6 cellular contexts compared by ENCODE assay signal in the genomic region with DNA sequence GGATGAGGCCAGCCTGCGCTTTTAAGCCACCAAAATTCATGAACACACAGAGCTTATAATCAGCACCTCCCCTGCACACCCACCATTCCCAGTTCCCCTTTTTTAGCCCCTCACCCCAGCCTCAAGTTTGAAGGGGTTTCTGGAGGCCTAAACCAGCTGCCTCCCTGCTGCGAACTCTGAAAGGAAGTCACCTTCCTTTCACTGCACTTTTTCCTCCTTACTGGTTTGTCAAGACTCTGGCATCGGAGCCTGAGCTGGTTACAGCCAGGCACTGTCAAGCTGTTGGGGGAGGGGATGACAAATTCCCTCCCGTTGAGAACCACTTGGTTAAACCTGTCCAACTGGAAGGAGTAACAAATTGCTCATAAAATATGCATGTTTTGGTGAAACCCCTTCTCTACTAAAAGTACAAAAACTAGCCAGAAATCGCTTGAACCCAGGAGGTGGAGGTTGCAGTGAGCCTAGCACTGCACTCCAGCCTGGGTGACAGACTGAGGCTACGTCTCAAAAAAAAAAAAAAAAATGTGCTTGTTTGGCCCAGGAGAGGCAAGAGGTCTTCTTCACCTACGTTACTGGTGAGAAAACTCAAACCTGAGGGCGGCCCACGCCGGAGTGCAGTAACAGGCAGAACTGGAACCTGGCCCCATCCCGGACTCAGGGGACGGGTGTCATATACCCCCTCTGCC. TPM values are rescaled to one million over a fixed set of nuclear protein-coding genes. Genes with fewer than 3 reads are reported as not detected.
DNase-seq lines count a peak whose midpoint lies in the region; ATAC-seq, FAIRE-seq and TF ChIP-seq lines count a peak whose summit lies in the region.

No MANE protein-coding gene starts in this region.

- CTCF ChIA-PET in GM12878 (lab: Yijun Ruan, JAX) = interaction anchor here (0.9 to 3.0 kb wide), 6 partner anchors 23 to 47 kb away, joined by 3 to 10 read pairs (median 4); no protein-coding TSS in a partner anchor

- WGBS in GM12878 (ENCODE audit: insufficient coverage, insufficient replicate concordance, low lambda C conversion rate, missing lambda C conversion rate) = 2% methylated on average over 11 of the region's 12 CpGs

- H3K36me3 ChIP-seq in GM12878 (ENCODE audit: control insufficient read depth in 2 of 2, insufficient read depth in 2 of 2, low read length in 1 of 2) = no peaks in the 10 kb centered on the region
- H3K36me3 ChIP-seq in neural cell (ENCODE audit: insufficient read depth, low read length) = no peaks in the 10 kb centered on the region

- peak; percentile 62 for TF ChIP-seq POLR2A in GM12878 (IDR thresholded peaks at IDR 0.05; ENCODE audit: low read depth, low read length)

- H3K27ac ChIP-seq in GM12878 (ENCODE audit: control insufficient read depth, insufficient read depth) (peak overlapping the region; percentile 96), neural cell (ENCODE audit: low read length) (peak overlapping the region; percentile 45)

- H3K9ac ChIP-seq in GM12878 (ENCODE audit: control insufficient read depth, insufficient read depth, low read length) (peak overlapping the region; percentile 85), neural cell (ENCODE audit: low read length) (peak overlapping the region; percentile 85)

- POLR2A ChIA-PET in GM12878 (lab: Charles Lee) = interaction anchor here (0.9 to 2.0 kb wide), 9 partner anchors 10 to 190 kb away, joined by 3 to 9 read pairs (median 6); no protein-coding TSS in a partner anchor

- H3K79me2 ChIP-seq in GM12878 (ENCODE audit: control insufficient read depth, insufficient read depth, low read length) = peaks cover 29% of the 10 kb centered on the region
- H3K79me2 ChIP-seq in neural cell (replicated peaks; ENCODE audit: insufficient read depth, low read length) = peaks cover 12% of the 10 kb centered on the region

- no peaks in the 10 kb centered on the region for H3F3A ChIP-seq in neural cell (ENCODE audit: insufficient read depth, low read length, poor library complexity, severe bottlenecking)

- H3K27me3 ChIP-seq in GM12878 (replicated peaks in 1 of 2; ENCODE audit: control insufficient read depth in 2 of 2, insufficient read depth in 2 of 2, low read length in 1 of 2) (no peaks in the 10 kb centered on the region), neural cell (ENCODE audit: insufficient read depth, low read depth, low read length) (no peaks in the 10 kb centered on the region)

- no TSS peak for BruUV-seq in GM12878 (replicated peaks; lab: Mats Ljungman, UMichigan)

- H3K9me3 ChIP-seq in GM12878 (replicated peaks; ENCODE audit: control insufficient read depth, insufficient read depth, low read length) (no peaks in the 10 kb centered on the region), neural cell (ENCODE audit: low read length) (no peaks in the 10 kb centered on the region)

- SMC1A ChIA-PET in GM12878 (lab: Charles Lee; ENCODE audit: uncharacterized antibody, unreplicated experiment) = interaction anchor here (0.6 to 1.2 kb wide), 5 partner anchors 20 to 148 kb away, joined by 3 to 6 read pairs (median 4); a partner anchor contains a TSS

- H4K20me1 ChIP-seq in GM12878 (ENCODE audit: control insufficient read depth, insufficient read depth) (no peaks in the 10 kb centered on the region), neural cell (ENCODE audit: insufficient read depth) (no peaks in the 10 kb centered on the region)

- in situ Hi-C loops in GM12878 (cut with MboI) = no loop called here

- FAIRE-seq in GM12878 (lab: Jason Lieb, UNC) = peak; percentile 96

- peak overlapping the region; percentile 69; the same call in 1 of the 2 replicates for H3K4me3 ChIP-seq in GM12878
- H3K4me3 ChIP-seq in neural cell (ENCODE audit: low read length) = peak overlapping the region; percentile 67

- H3K9me2 ChIP-seq in neural cell (ENCODE audit: insufficient read depth, low read length) = no peaks in the 10 kb centered on the region

- H3K4me2 ChIP-seq in GM12878 (ENCODE audit: control insufficient read depth, insufficient read depth) = peak overlapping the region; percentile 93
- H3K4me2 ChIP-seq in neural cell (ENCODE audit: low read length) = no peak overlapping the region

- TF ChIP-seq EP300 in GM12878 (IDR thresholded peaks at IDR 0.05; ENCODE audit: borderline replicate concordance in 1 of 2, control insufficient read depth in 1 of 2, low read depth in 2 of 2, low read length in 2 of 2) (peak; percentile 29 to 88; a peak in 2 of 4 replicates), neural cell (conservative IDR thresholded peaks at IDR 0.05; ENCODE audit: poor library complexity, severe bottlenecking) (no peak)

- ATAC-seq in HG03439 (IDR thresholded peaks at IDR 0.05; ENCODE audit: unreplicated experiment) (peak; percentile 13), GM12878 (peak; percentile 59), GM21619 (IDR thresholded peaks at IDR 0.05; ENCODE audit: unreplicated experiment) (no peak)

- RAD21 ChIA-PET in GM12878 (lab: Charles Lee; ENCODE audit: unreplicated experiment) = interaction anchor here (0.7 to 2.0 kb wide), 9 partner anchors 8 to 150 kb away, joined by 3 to 6 read pairs (median 4); no protein-coding TSS in a partner anchor

- TF ChIP-seq CTCF in GM12878 (IDR thresholded peaks at IDR 0.05 in 2 of 3, conservative IDR thresholded peaks at IDR 0.05 in 1 of 3; ENCODE audit: control insufficient read depth in 2 of 3, extremely low read depth in 1 of 3, insufficient read depth in 1 of 3, low read depth in 3 of 3, low read length in 3 of 3) (no peak), neural cell (IDR thresholded peaks at IDR 0.05; ENCODE audit: poor library complexity, severe bottlenecking) (no peak)

- H3K4me1 ChIP-seq in GM12878 (ENCODE audit: control insufficient read depth, insufficient read depth, low read length) = peaks cover 37% of the 10 kb centered on the region

- intact Hi-C loops in GM12878 (cut with micrococcal nuclease; ENCODE audit: unreplicated experiment) = loop anchor here (1.0 to 10.0 kb wide), 3 partner anchors 40 to 190 kb away; a partner anchor contains a TSS

- peak overlapping the region; percentile 35 for H2AFZ ChIP-seq in GM12878 (ENCODE audit: control insufficient read depth, low read depth, low read length)
- H2AFZ ChIP-seq in neural cell (ENCODE audit: low read depth, low read length) = no peak overlapping the region

- DNase-seq in GF-D8 (lab: John Stamatoyannopoulos, UW) = peak; percentile 61
- peak; percentile 86 for DNase-seq in GM12878 (ENCODE audit: low read depth, low spot score)
- DNase-seq in AG08396 (ENCODE audit: low spot score) = no peak

- TF ChIP-seq RAD21 in GM12878 (IDR thresholded peaks at IDR 0.05; ENCODE audit: insufficient read depth, low read depth, low read length) (0 out of 2 replicates have a peak, but pooled peaks have one; percentile 12), neural cell (conservative IDR thresholded peaks at IDR 0.05) (no peak)

RNA-seq across cellular contexts. Expression of a gene that starts 0.7 kb away (rescaled TPM):
- 26.1 and 30.8 TPM in 2 replicates for total RNA-seq in GM12878 (2013; cell fraction: nucleolus; rRNA removed)
- total RNA-seq in GM12878 (2014; rRNA removed) (3.8 and 5.6 TPM in 2 replicates), GM12878 (2014; rRNA removed; fragmentation: Illumina TruSeq; extraction: Trizol) (0.27 TPM in 1 of 2 replicates, not detected in the other), GM12878 (2021) (11.6 and 11.8 TPM in 2 replicates)
- polyA plus RNA-seq in GM12878 (2011; ENCODE audit: low read depth) = 0.54 TPM
- polyA plus RNA-seq in GM12878 (2011; rRNA removed) (0.13 and 0.46 TPM in 2 replicates), GM12878 (2014; fragmentation: Illumina TruSeq; extraction: Trizol) (not detected in 2 replicates), GM12878 (2014; fragmentation: Nextera tagmentation; extraction: Ambion mirVana) (not detected), GM12878 (2014; rRNA removed) (11.0 and 13.2 TPM in 2 replicates), GM12878 (2016; fragmentation: Nextera tagmentation; extraction: Ambion mirVana) (1 to 10 TPM; 7.7 to 8.9 TPM), neural cell (1.6 TPM in 2 replicates)
- polyA plus RNA-seq in GM12878 (2011; cell fraction: cytosol; rRNA removed) = 1.1 and 2.1 TPM in 2 replicates
- 5.4 and 12.3 TPM in 2 replicates for polyA plus RNA-seq in GM12878 (2011; cell fraction: nucleus; rRNA removed)
- 3.0 and 3.7 TPM in 2 replicates for polyA plus RNA-seq in GM12878 (2012)
- 0.62 TPM in 1 of 2 replicates, not detected in the other for polyA minus RNA-seq in GM12878 (2011; rRNA and poly(A)+ RNA removed)
- polyA minus RNA-seq in GM12878 (2011; cell fraction: cytosol; rRNA and poly(A)+ RNA removed) = 1.1 and 1.5 TPM in 2 replicates
- 1.9 and 4.9 TPM in 2 replicates for polyA minus RNA-seq in GM12878 (2011; cell fraction: nucleus; rRNA and poly(A)+ RNA removed)
- polyA minus RNA-seq in neural cell = 2.4 and 2.7 TPM in 2 replicates

RNA-seq across cellular contexts. Expression of a gene that starts 0.7 kb away (rescaled TPM):
- 42.9 and 44.9 TPM in 2 replicates for total RNA-seq in GM12878 (2013; cell fraction: nucleolus; rRNA removed)
- 16.9 and 19.3 TPM in 2 replicates for total RNA-seq in GM12878 (2014; rRNA removed)
- 6.5 and 7.0 TPM in 2 replicates for total RNA-seq in GM12878 (2014; rRNA removed; fragmentation: Illumina TruSeq; extraction: Trizol)
- 34.7 and 38.7 TPM in 2 replicates for total RNA-seq in GM12878 (2021)
- polyA plus RNA-seq in GM12878 (2011; ENCODE audit: low read depth) = 8.1 TPM
- polyA plus RNA-seq in GM12878 (2011; rRNA removed) = 2.7 and 5.6 TPM in 2 replicates
- polyA plus RNA-seq in GM12878 (2011; cell fraction: cytosol; rRNA removed) = 6.9 and 10.0 TPM in 2 replicates
- polyA plus RNA-seq in GM12878 (2011; cell fraction: nucleus; rRNA removed) = 28.6 and 39.7 TPM in 2 replicates
- 21.9 and 26.7 TPM in 2 replicates for polyA plus RNA-seq in GM12878 (2012)
- 5.1 and 8.7 TPM in 2 replicates for polyA plus RNA-seq in GM12878 (2014; fragmentation: Illumina TruSeq; extraction: Trizol)
- 1 to 10 TPM in 1 of 2 experiments, under 1 TPM in 1; 0.63 to 2.3 TPM for polyA plus RNA-seq in GM12878 (2014; fragmentation: Nextera tagmentation; extraction: Ambion mirVana)
- polyA plus RNA-seq in GM12878 (2014; rRNA removed) = 24.4 and 33.2 TPM in 2 replicates
- 10 to 100 TPM; 33.8 to 34.4 TPM for polyA plus RNA-seq in GM12878 (2016; fragmentation: Nextera tagmentation; extraction: Ambion mirVana)
- 3.1 and 15.0 TPM in 2 replicates for polyA minus RNA-seq in GM12878 (2011; rRNA and poly(A)+ RNA removed)
- polyA minus RNA-seq in GM12878 (2011; cell fraction: cytosol; rRNA and poly(A)+ RNA removed) = 7.0 and 10.7 TPM in 2 replicates
- 9.1 and 17.2 TPM in 2 replicates for polyA minus RNA-seq in GM12878 (2011; cell fraction: nucleus; rRNA and poly(A)+ RNA removed)
- 12.7 and 13.3 TPM in 2 replicates for polyA plus RNA-seq in neural cell
- 15.4 and 23.6 TPM in 2 replicates for polyA minus RNA-seq in neural cell

RNA-seq across cellular contexts. Expression of a gene that starts 19.2 kb away (rescaled TPM):
- 25.8 and 29.5 TPM in 2 replicates for total RNA-seq in GM12878 (2013; cell fraction: nucleolus; rRNA removed)
- total RNA-seq in GM12878 (2014; rRNA removed) (109 and 126 TPM in 2 replicates), GM12878 (2014; rRNA removed; fragmentation: Illumina TruSeq; extraction: Trizol) (5.6 and 7.0 TPM in 2 replicates), GM12878 (2021) (72.6 and 77.6 TPM in 2 replicates)
- 8.6 TPM for polyA plus RNA-seq in GM12878 (2011; ENCODE audit: low read depth)
- polyA plus RNA-seq in GM12878 (2011; rRNA removed) (7.7 and 25.3 TPM in 2 replicates), GM12878 (2014; fragmentation: Illumina TruSeq; extraction: Trizol) (0.87 and 2.5 TPM in 2 replicates), GM12878 (2014; fragmentation: Nextera tagmentation; extraction: Ambion mirVana) (under 1 TPM in 1 of 2 experiments, not detected in 1; 0.13 TPM), GM12878 (2014; rRNA removed) (84.5 and 105 TPM in 2 replicates), GM12878 (2016; fragmentation: Nextera tagmentation; extraction: Ambion mirVana) (10 to 100 TPM; 28.8 to 45.7 TPM), neural cell (116 and 140 TPM in 2 replicates)
- 45.6 and 92.1 TPM in 2 replicates for polyA plus RNA-seq in GM12878 (2011; cell fraction: cytosol; rRNA removed)
- 158 and 188 TPM in 2 replicates for polyA plus RNA-seq in GM12878 (2011; cell fraction: nucleus; rRNA removed)
- 36.2 and 44.0 TPM in 2 replicates for polyA plus RNA-seq in GM12878 (2012)
- 22.4 and 32.0 TPM in 2 replicates for polyA minus RNA-seq in GM12878 (2011; rRNA and poly(A)+ RNA removed)
- 21.4 and 26.9 TPM in 2 replicates for polyA minus RNA-seq in GM12878 (2011; cell fraction: cytosol; rRNA and poly(A)+ RNA removed)
- 13.5 and 18.1 TPM in 2 replicates for polyA minus RNA-seq in GM12878 (2011; cell fraction: nucleus; rRNA and poly(A)+ RNA removed)
- polyA minus RNA-seq in neural cell = 49.9 and 68.2 TPM in 2 replicates

RNA-seq across cellular contexts. Expression of a gene that starts 36.4 kb away (rescaled TPM):
- total RNA-seq in GM12878 (2013; cell fraction: nucleolus; rRNA removed) = 158 and 167 TPM in 2 replicates
- total RNA-seq in GM12878 (2014; rRNA removed) (78.9 and 79.6 TPM in 2 replicates), GM12878 (2014; rRNA removed; fragmentation: Illumina TruSeq; extraction: Trizol) (24.6 and 32.5 TPM in 2 replicates), GM12878 (2021) (67.3 and 71.3 TPM in 2 replicates)
- polyA plus RNA-seq in GM12878 (2011; ENCODE audit: low read depth) = 12.9 TPM
- polyA plus RNA-seq in GM12878 (2011; rRNA removed) (25.2 and 54.1 TPM in 2 replicates), GM12878 (2014; fragmentation: Illumina TruSeq; extraction: Trizol) (3.1 and 17.5 TPM in 2 replicates), GM12878 (2014; fragmentation: Nextera tagmentation; extraction: Ambion mirVana) (under 1 TPM; 0.64 to 0.84 TPM), GM12878 (2014; rRNA removed) (107 and 109 TPM in 2 replicates), GM12878 (2016; fragmentation: Nextera tagmentation; extraction: Ambion mirVana) (1 to 10 TPM; 4.6 to 5.6 TPM), neural cell (110 and 138 TPM in 2 replicates)
- polyA plus RNA-seq in GM12878 (2011; cell fraction: cytosol; rRNA removed) = 62.5 and 117 TPM in 2 replicates
- polyA plus RNA-seq in GM12878 (2011; cell fraction: nucleus; rRNA removed) = 467 and 499 TPM in 2 replicates
- polyA plus RNA-seq in GM12878 (2012) = 55.3 and 64.5 TPM in 2 replicates
- polyA minus RNA-seq in GM12878 (2011; rRNA and poly(A)+ RNA removed) = 31.1 and 54.8 TPM in 2 replicates
- polyA minus RNA-seq in GM12878 (2011; cell fraction: cytosol; rRNA and poly(A)+ RNA removed) = 25.0 and 31.3 TPM in 2 replicates
- polyA minus RNA-seq in GM12878 (2011; cell fraction: nucleus; rRNA and poly(A)+ RNA removed) = 30.7 and 54.0 TPM in 2 replicates
- polyA minus RNA-seq in neural cell = 68.9 and 78.6 TPM in 2 replicates

RNA-seq across cellular contexts. Expression of a gene that starts 41.1 kb away (rescaled TPM):
- total RNA-seq in GM12878 (2013; cell fraction: nucleolus; rRNA removed) = 4.1 and 5.1 TPM in 2 replicates
- 5.4 and 6.2 TPM in 2 replicates for total RNA-seq in GM12878 (2014; rRNA removed)
- 2.2 and 2.6 TPM in 2 replicates for total RNA-seq in GM12878 (2014; rRNA removed; fragmentation: Illumina TruSeq; extraction: Trizol)
- 37.6 and 41.2 TPM in 2 replicates for total RNA-seq in GM12878 (2021)
- polyA plus RNA-seq in GM12878 (2011; ENCODE audit: low read depth) = 2.1 TPM
- 0.89 and 1.6 TPM in 2 replicates for polyA plus RNA-seq in GM12878 (2011; rRNA removed)
- 4.1 and 7.5 TPM in 2 replicates for polyA plus RNA-seq in GM12878 (2011; cell fraction: cytosol; rRNA removed)
- 11.3 and 26.9 TPM in 2 replicates for polyA plus RNA-seq in GM12878 (2011; cell fraction: nucleus; rRNA removed)
- polyA plus RNA-seq in GM12878 (2012) = 9.1 and 13.8 TPM in 2 replicates
- polyA plus RNA-seq in GM12878 (2014; fragmentation: Illumina TruSeq; extraction: Trizol) = 0.57 and 2.6 TPM in 2 replicates
- polyA plus RNA-seq in GM12878 (2014; fragmentation: Nextera tagmentation; extraction: Ambion mirVana) = under 1 TPM; 0.03 to 0.24 TPM
- 13.4 and 13.7 TPM in 2 replicates for polyA plus RNA-seq in GM12878 (2014; rRNA removed)
- polyA plus RNA-seq in GM12878 (2016; fragmentation: Nextera tagmentation; extraction: Ambion mirVana) = 1 to 10 TPM; 2.1 to 2.5 TPM
- 0.59 and 1.9 TPM in 2 replicates for polyA minus RNA-seq in GM12878 (2011; rRNA and poly(A)+ RNA removed)
- 4.9 and 7.4 TPM in 2 replicates for polyA minus RNA-seq in GM12878 (2011; cell fraction: cytosol; rRNA and poly(A)+ RNA removed)
- polyA minus RNA-seq in GM12878 (2011; cell fraction: nucleus; rRNA and poly(A)+ RNA removed) = 1.5 and 6.3 TPM in 2 replicates
- 2.2 and 3.5 TPM in 2 replicates for polyA plus RNA-seq in neural cell
- 1.3 and 5.6 TPM in 2 replicates for polyA minus RNA-seq in neural cell
